ENCODE assay signal across 1 cellular context in the genomic region with DNA sequence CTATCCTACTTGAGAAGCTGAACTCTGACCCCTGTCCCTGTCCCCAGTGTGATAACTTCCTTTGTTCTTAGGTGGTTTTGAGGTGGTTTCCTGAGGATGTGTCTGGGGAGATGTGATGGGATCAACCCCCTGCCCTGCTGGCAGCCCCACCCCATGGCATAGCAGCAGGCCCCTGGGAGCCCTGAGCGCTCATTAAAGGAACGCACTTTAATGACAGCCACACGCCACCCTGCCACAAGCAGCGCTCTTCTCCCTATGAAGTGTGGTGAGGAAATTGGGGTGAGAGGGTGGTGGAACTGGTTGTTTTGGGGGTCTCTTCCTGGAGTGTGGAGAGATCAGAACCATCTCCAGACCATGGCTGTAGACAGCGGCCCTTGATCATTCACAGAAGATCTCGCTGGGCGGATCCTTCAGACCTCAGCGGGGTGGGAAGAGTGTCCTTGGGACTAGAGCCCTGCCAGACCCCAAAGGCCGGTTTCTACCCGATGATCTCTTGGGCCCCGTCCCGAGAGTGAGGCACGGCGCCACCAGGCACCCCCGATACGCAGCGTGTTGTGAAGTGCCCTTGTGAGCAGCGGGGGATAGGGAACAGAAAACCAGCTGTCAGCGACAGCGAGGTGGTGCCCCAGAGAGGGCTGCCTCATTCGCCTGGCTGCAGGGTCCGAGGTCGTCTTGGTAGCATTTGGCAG.
TF ChIP-seq lines count a peak whose summit lies in the region.

No MANE protein-coding gene starts in this region.

TF ChIP-seq in HepG2, 621 proteins besides CTCF, POLR2A, EP300 and RAD21:
- TF ChIP-seq ZNF674 (CRISPR knock-in tag; IDR thresholded peaks at IDR 0.05; ENCODE audit: low read depth) (no peak), ZNF678 (CRISPR knock-in tag; IDR thresholded peaks at IDR 0.05) (no peak), ZNF577 (CRISPR knock-in tag; IDR thresholded peaks at IDR 0.05; ENCODE audit: borderline replicate concordance, low read depth) (no peak), CCDC6 (CRISPR knock-in tag; IDR thresholded peaks at IDR 0.05) (0 out of 2 replicates have a peak, but pooled peaks have one; percentile 6), ZKSCAN5 (CRISPR knock-in tag; IDR thresholded peaks at IDR 0.05) (no peak), SOX6 (IDR thresholded peaks at IDR 0.05) (no peak), SOX6 (CRISPR knock-in tag; IDR thresholded peaks at IDR 0.05) (no peak), NR2C2 (CRISPR knock-in tag; IDR thresholded peaks at IDR 0.05; ENCODE audit: borderline replicate concordance) (0 out of 2 replicates have a peak, but pooled peaks have one; percentile 4), ZNF788 (CRISPR knock-in tag; IDR thresholded peaks at IDR 0.05; ENCODE audit: borderline replicate concordance) (0 out of 2 replicates have a peak, but pooled peaks have one; percentile 16), ZNF562 (CRISPR knock-in tag; IDR thresholded peaks at IDR 0.05; ENCODE audit: borderline replicate concordance) (no peak), PHF5A (CRISPR knock-in tag; IDR thresholded peaks at IDR 0.05; ENCODE audit: low read depth, unreplicated experiment) (no peak), ZFP1 (CRISPR knock-in tag; IDR thresholded peaks at IDR 0.05) (no peak), ZNF878 (CRISPR knock-in tag; IDR thresholded peaks at IDR 0.05) (peak; percentile 9; the same call in 1 of the 2 replicates), ZBTB7A (CRISPR knock-in tag; IDR thresholded peaks at IDR 0.05) (no peak), GABPB1 (CRISPR knock-in tag; IDR thresholded peaks at IDR 0.05) (0 out of 2 replicates have a peak, but pooled peaks have one; percentile 11), SALL1 (CRISPR knock-in tag; IDR thresholded peaks at IDR 0.05) (peak; percentile 3; the same call in 1 of the 2 replicates), ZNF569 (CRISPR knock-in tag; IDR thresholded peaks at IDR 0.05; ENCODE audit: borderline replicate concordance) (no peak), SAFB2 (CRISPR knock-in tag; IDR thresholded peaks at IDR 0.05; ENCODE audit: borderline replicate concordance, low read depth) (0 out of 2 replicates have a peak, but pooled peaks have one; percentile 32), ZNF780A (CRISPR knock-in tag; IDR thresholded peaks at IDR 0.05) (no peak), NCOA1 (CRISPR knock-in tag; IDR thresholded peaks at IDR 0.05) (no peak), ZBTB38 (CRISPR knock-in tag; IDR thresholded peaks at IDR 0.05) (peak; percentile 70), ZFP62 (CRISPR knock-in tag; IDR thresholded peaks at IDR 0.05) (no peak), SP5 (CRISPR knock-in tag; IDR thresholded peaks at IDR 0.05; ENCODE audit: borderline replicate concordance, low read depth) (no peak), RARA (CRISPR knock-in tag; IDR thresholded peaks at IDR 0.05) (0 out of 2 replicates have a peak, but pooled peaks have one; percentile 3), POGZ (CRISPR knock-in tag; IDR thresholded peaks at IDR 0.05) (0 out of 2 replicates have a peak, but pooled peaks have one; percentile 4), ZNF772 (CRISPR knock-in tag; IDR thresholded peaks at IDR 0.05) (no peak), NCOA2 (CRISPR knock-in tag; IDR thresholded peaks at IDR 0.05) (no peak), ZNF879 (CRISPR knock-in tag; IDR thresholded peaks at IDR 0.05) (no peak), MEF2D (CRISPR knock-in tag; IDR thresholded peaks at IDR 0.05) (no peak), GATAD2A (CRISPR knock-in tag; IDR thresholded peaks at IDR 0.05) (no peak), ERF (CRISPR knock-in tag; IDR thresholded peaks at IDR 0.05) (no peak)
- TF ChIP-seq, protein P1, sequence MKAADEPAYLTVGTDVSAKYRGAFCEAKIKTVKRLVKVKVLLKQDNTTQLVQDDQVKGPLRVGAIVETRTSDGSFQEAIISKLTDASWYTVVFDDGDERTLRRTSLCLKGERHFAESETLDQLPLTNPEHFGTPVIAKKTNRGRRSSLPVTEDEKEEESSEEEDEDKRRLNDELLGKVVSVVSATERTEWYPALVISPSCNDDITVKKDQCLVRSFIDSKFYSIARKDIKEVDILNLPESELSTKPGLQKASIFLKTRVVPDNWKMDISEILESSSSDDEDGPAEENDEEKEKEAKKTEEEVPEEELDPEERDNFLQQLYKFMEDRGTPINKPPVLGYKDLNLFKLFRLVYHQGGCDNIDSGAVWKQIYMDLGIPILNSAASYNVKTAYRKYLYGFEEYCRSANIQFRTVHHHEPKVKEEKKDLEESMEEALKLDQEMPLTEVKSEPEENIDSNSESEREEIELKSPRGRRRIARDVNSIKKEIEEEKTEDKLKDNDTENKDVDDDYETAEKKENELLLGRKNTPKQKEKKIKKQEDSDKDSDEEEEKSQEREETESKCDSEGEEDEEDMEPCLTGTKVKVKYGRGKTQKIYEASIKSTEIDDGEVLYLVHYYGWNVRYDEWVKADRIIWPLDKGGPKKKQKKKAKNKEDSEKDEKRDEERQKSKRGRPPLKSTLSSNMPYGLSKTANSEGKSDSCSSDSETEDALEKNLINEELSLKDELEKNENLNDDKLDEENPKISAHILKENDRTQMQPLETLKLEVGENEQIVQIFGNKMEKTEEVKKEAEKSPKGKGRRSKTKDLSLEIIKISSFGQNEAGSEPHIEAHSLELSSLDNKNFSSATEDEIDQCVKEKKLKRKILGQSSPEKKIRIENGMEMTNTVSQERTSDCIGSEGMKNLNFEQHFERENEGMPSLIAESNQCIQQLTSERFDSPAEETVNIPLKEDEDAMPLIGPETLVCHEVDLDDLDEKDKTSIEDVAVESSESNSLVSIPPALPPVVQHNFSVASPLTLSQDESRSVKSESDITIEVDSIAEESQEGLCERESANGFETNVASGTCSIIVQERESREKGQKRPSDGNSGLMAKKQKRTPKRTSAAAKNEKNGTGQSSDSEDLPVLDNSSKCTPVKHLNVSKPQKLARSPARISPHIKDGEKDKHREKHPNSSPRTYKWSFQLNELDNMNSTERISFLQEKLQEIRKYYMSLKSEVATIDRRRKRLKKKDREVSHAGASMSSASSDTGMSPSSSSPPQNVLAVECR (CRISPR knock-in tag; IDR thresholded peaks at IDR 0.05; ENCODE audit: borderline replicate concordance), result peak; percentile 26; the same call in 1 of the 2 replicates
- TF ChIP-seq, protein P2, sequence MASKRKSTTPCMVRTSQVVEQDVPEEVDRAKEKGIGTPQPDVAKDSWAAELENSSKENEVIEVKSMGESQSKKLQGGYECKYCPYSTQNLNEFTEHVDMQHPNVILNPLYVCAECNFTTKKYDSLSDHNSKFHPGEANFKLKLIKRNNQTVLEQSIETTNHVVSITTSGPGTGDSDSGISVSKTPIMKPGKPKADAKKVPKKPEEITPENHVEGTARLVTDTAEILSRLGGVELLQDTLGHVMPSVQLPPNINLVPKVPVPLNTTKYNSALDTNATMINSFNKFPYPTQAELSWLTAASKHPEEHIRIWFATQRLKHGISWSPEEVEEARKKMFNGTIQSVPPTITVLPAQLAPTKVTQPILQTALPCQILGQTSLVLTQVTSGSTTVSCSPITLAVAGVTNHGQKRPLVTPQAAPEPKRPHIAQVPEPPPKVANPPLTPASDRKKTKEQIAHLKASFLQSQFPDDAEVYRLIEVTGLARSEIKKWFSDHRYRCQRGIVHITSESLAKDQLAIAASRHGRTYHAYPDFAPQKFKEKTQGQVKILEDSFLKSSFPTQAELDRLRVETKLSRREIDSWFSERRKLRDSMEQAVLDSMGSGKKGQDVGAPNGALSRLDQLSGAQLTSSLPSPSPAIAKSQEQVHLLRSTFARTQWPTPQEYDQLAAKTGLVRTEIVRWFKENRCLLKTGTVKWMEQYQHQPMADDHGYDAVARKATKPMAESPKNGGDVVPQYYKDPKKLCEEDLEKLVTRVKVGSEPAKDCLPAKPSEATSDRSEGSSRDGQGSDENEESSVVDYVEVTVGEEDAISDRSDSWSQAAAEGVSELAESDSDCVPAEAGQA (IDR thresholded peaks at IDR 0.05; ENCODE audit: low read depth), result no peak
- TF ChIP-seq, protein P2 (CRISPR knock-in tag; IDR thresholded peaks at IDR 0.05; ENCODE audit: borderline replicate concordance), result no peak
- TF ChIP-seq, protein P3, sequence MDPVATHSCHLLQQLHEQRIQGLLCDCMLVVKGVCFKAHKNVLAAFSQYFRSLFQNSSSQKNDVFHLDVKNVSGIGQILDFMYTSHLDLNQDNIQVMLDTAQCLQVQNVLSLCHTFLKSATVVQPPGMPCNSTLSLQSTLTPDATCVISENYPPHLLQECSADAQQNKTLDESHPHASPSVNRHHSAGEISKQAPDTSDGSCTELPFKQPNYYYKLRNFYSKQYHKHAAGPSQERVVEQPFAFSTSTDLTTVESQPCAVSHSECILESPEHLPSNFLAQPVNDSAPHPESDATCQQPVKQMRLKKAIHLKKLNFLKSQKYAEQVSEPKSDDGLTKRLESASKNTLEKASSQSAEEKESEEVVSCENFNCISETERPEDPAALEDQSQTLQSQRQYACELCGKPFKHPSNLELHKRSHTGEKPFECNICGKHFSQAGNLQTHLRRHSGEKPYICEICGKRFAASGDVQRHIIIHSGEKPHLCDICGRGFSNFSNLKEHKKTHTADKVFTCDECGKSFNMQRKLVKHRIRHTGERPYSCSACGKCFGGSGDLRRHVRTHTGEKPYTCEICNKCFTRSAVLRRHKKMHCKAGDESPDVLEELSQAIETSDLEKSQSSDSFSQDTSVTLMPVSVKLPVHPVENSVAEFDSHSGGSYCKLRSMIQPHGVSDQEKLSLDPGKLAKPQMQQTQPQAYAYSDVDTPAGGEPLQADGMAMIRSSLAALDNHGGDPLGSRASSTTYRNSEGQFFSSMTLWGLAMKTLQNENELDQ (CRISPR knock-in tag; IDR thresholded peaks at IDR 0.05; ENCODE audit: borderline replicate concordance), result no peak
- TF ChIP-seq, protein P4, sequence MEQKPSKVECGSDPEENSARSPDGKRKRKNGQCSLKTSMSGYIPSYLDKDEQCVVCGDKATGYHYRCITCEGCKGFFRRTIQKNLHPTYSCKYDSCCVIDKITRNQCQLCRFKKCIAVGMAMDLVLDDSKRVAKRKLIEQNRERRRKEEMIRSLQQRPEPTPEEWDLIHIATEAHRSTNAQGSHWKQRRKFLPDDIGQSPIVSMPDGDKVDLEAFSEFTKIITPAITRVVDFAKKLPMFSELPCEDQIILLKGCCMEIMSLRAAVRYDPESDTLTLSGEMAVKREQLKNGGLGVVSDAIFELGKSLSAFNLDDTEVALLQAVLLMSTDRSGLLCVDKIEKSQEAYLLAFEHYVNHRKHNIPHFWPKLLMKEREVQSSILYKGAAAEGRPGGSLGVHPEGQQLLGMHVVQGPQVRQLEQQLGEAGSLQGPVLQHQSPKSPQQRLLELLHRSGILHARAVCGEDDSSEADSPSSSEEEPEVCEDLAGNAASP (CRISPR knock-in tag; IDR thresholded peaks at IDR 0.05; ENCODE audit: borderline replicate concordance), result no peak
- TF ChIP-seq, protein P5, sequence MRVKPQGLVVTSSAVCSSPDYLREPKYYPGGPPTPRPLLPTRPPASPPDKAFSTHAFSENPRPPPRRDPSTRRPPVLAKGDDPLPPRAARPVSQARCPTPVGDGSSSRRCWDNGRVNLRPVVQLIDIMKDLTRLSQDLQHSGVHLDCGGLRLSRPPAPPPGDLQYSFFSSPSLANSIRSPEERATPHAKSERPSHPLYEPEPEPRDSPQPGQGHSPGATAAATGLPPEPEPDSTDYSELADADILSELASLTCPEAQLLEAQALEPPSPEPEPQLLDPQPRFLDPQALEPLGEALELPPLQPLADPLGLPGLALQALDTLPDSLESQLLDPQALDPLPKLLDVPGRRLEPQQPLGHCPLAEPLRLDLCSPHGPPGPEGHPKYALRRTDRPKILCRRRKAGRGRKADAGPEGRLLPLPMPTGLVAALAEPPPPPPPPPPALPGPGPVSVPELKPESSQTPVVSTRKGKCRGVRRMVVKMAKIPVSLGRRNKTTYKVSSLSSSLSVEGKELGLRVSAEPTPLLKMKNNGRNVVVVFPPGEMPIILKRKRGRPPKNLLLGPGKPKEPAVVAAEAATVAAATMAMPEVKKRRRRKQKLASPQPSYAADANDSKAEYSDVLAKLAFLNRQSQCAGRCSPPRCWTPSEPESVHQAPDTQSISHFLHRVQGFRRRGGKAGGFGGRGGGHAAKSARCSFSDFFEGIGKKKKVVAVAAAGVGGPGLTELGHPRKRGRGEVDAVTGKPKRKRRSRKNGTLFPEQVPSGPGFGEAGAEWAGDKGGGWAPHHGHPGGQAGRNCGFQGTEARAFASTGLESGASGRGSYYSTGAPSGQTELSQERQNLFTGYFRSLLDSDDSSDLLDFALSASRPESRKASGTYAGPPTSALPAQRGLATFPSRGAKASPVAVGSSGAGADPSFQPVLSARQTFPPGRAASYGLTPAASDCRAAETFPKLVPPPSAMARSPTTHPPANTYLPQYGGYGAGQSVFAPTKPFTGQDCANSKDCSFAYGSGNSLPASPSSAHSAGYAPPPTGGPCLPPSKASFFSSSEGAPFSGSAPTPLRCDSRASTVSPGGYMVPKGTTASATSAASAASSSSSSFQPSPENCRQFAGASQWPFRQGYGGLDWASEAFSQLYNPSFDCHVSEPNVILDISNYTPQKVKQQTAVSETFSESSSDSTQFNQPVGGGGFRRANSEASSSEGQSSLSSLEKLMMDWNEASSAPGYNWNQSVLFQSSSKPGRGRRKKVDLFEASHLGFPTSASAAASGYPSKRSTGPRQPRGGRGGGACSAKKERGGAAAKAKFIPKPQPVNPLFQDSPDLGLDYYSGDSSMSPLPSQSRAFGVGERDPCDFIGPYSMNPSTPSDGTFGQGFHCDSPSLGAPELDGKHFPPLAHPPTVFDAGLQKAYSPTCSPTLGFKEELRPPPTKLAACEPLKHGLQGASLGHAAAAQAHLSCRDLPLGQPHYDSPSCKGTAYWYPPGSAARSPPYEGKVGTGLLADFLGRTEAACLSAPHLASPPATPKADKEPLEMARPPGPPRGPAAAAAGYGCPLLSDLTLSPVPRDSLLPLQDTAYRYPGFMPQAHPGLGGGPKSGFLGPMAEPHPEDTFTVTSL (CRISPR knock-in tag; IDR thresholded peaks at IDR 0.05; ENCODE audit: borderline replicate concordance), result peak; percentile 40; the same call in 1 of the 2 replicates
- TF ChIP-seq, protein P6, sequence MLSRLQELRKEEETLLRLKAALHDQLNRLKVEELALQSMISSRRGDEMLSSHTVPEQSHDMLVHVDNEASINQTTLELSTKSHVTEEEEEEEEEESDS (CRISPR knock-in tag; IDR thresholded peaks at IDR 0.05; ENCODE audit: borderline replicate concordance), result no peak
TF ChIP-seq in HepG2: peak in this region for 12.
